27 cellular contexts compared by ENCODE assay signal in the genomic region with DNA sequence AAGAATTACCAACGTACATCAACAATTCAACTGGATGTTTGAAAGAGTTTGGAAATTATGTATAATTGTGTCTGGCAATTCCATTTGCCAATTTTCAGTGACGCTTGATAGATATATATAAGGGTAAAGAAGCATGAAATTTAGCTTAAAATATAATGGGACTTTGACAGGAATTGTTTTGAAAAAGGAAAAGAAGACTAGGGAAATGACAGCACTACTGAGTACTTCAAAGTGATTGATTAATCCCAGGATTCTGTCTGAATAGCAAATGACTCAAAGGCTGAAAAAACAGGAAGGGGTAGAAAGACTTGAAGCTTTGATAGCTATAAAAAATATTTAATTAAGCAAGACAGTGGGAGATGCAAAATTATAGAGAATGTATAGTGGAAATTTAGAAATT.
"Had no signal": no experiment of that assay in that cellular context is flagged by ENCODE, and none has a peak within 500 bp of the region (broad histone marks: within the 10 kb centered on the region; RNA-seq: fewer than 3 reads in every experiment).

No MANE protein-coding gene starts in this region.

- H3K27ac Mint-ChIP-seq: stimulated activated effector memory CD8-positive, alpha-beta T cell treated with anti-CD3 and anti-CD28 coated beads, Interleukin-12 subunit alpha, Interleukin-12 subunit beta, amount 100 ng/mL, for 72 hours; stimulated activated naive B cell treated with anti-CD40 and anti-IgM and Interleukin-4, amounts not matched to agents 10 μg/mL and 1 μg/mL and 100 μg/mL, for 72 hours; stimulated activated naive CD8-positive, alpha-beta T cell treated with anti-CD3 and anti-CD28 coated beads, Interleukin-15, amount 100 ng/mL, for 72 hours; stimulated activated naive CD8-positive, alpha-beta T cell treated with anti-CD3 and anti-CD28 coated beads, Interleukin-15, Interleukin-2, amounts not matched to agents 100 ng/mL and 50 ng/mL, for 24 hours; type B pancreatic cell had no signal

- H3K36me3 Mint-ChIP-seq: stimulated activated effector memory CD8-positive, alpha-beta T cell treated with anti-CD3 and anti-CD28 coated beads, Interleukin-12 subunit alpha, Interleukin-12 subunit beta, amount 100 ng/mL, for 72 hours; type B pancreatic cell had no signal

- H3K4me3 Mint-ChIP-seq: stimulated activated effector memory CD8-positive, alpha-beta T cell treated with anti-CD3 and anti-CD28 coated beads, Interleukin-12 subunit alpha, Interleukin-12 subunit beta, amount 100 ng/mL, for 72 hours; stimulated activated naive B cell treated with anti-CD40 and anti-IgM and Interleukin-4, amounts not matched to agents 10 μg/mL and 1 μg/mL and 100 μg/mL, for 72 hours; stimulated activated naive CD8-positive, alpha-beta T cell treated with anti-CD3 and anti-CD28 coated beads, Interleukin-15, amount 100 ng/mL, for 72 hours; stimulated activated naive CD8-positive, alpha-beta T cell treated with anti-CD3 and anti-CD28 coated beads, Interleukin-15, Interleukin-2, amounts not matched to agents 100 ng/mL and 50 ng/mL, for 24 hours; type B pancreatic cell had no signal

- H3K4me1 Mint-ChIP-seq: stimulated activated effector memory CD8-positive, alpha-beta T cell treated with anti-CD3 and anti-CD28 coated beads, Interleukin-12 subunit alpha, Interleukin-12 subunit beta, amount 100 ng/mL, for 72 hours; stimulated activated naive CD8-positive, alpha-beta T cell treated with anti-CD3 and anti-CD28 coated beads, Interleukin-15, amount 100 ng/mL, for 72 hours had no signal

- ATAC-seq: stimulated activated effector memory CD8-positive, alpha-beta T cell treated with anti-CD3 and anti-CD28 coated beads, Interleukin-12 subunit alpha, Interleukin-12 subunit beta, amount 100 ng/mL, for 72 hours; stimulated activated naive B cell treated with anti-CD40 and anti-IgM and Interleukin-4, amounts not matched to agents 10 μg/mL and 1 μg/mL and 100 μg/mL, for 72 hours; stimulated activated naive CD8-positive, alpha-beta T cell treated with anti-CD3 and anti-CD28 coated beads, Interleukin-15, amount 100 ng/mL, for 72 hours; stimulated activated naive CD8-positive, alpha-beta T cell treated with anti-CD3 and anti-CD28 coated beads, Interleukin-15, Interleukin-2, amounts not matched to agents 100 U/mL and 50 U/mL, for 24 hours; upper lobe of right lung had no signal

- H3K4me1 ChIP-seq: stomach, suprapubic skin, testis, tibial artery, tibial nerve, transverse colon, upper lobe of left lung, upper lobe of right lung, uterus, vagina had no signal

- H3K27me3 Mint-ChIP-seq: stimulated activated naive B cell treated with anti-CD40 and anti-IgM and Interleukin-4, amounts not matched to agents 10 μg/mL and 1 μg/mL and 100 μg/mL, for 72 hours; stimulated activated naive CD8-positive, alpha-beta T cell treated with anti-CD3 and anti-CD28 coated beads, Interleukin-15, amount 100 ng/mL, for 72 hours; stimulated activated naive CD8-positive, alpha-beta T cell treated with anti-CD3 and anti-CD28 coated beads, Interleukin-15, Interleukin-2, amounts not matched to agents 100 ng/mL and 50 ng/mL, for 24 hours; type B pancreatic cell had no signal

- H3K9me3 Mint-ChIP-seq: stimulated activated naive B cell treated with anti-CD40 and anti-IgM and Interleukin-4, amounts not matched to agents 10 μg/mL and 1 μg/mL and 100 μg/mL, for 72 hours; type B pancreatic cell had no signal

- H3K27ac ChIP-seq: stomach, suprapubic skin, testis, thoracic aorta, thyroid gland, tibial artery, tibial nerve, transverse colon, upper lobe of left lung, upper lobe of right lung, uterus, vagina had no signal

- H3K4me3 ChIP-seq: stomach, suprapubic skin, testis, thoracic aorta, thyroid gland, tibial artery, tibial nerve, transverse colon, upper lobe of left lung, upper lobe of right lung, uterus, vagina had no signal

- DNase-seq: stimulated activated CD4-positive, alpha-beta T cell treated with anti-CD3 and anti-CD28 coated beads, Interleukin-2, amount 100 ng/mL, for 48 hours; stimulated activated CD4-positive, alpha-beta T cell treated with anti-CD3 and anti-CD28 coated beads, Interleukin-4, amount 100 ng/mL, for 1 hour; stimulated activated CD4-positive, alpha-beta T cell treated with anti-CD3 and anti-CD28 coated beads, Interleukin-4, amount 100 ng/mL, for 24 hours; stimulated activated CD4-positive, alpha-beta T cell treated with anti-CD3 and anti-CD28 coated beads, Interleukin-4, amount 100 ng/mL, for 4 hours; stimulated activated CD8-positive, alpha-beta memory T cell treated with anti-CD3 and anti-CD28 coated beads, Interleukin-4, amount 100 ng/mL, for 48 hours; stimulated activated naive B cell treated with anti-CD40 and anti-IgM and Interleukin-4, amounts not matched to agents 10 μg/mL and 1 μg/mL and 100 μg/mL, for 72 hours; stimulated activated naive CD4-positive, alpha-beta T cell; stimulated activated naive CD4-positive, alpha-beta T cell treated with Interleukin-2 at 50 U/mL for 16 hours; stimulated activated naive CD8-positive, alpha-beta T cell treated with anti-CD3 and anti-CD28 coated beads, Interleukin-15, amount 100 ng/mL, for 72 hours; stimulated activated naive CD8-positive, alpha-beta T cell treated with anti-CD3 and anti-CD28 coated beads, Interleukin-15, Interleukin-2, amounts not matched to agents 100 U/mL and 50 U/mL, for 24 hours; stomach; substantia nigra; testis; thyroid gland; tibial artery; transverse colon; trophoblast cell; upper lobe of left lung; upper lobe of right lung; uterus had no signal

- H3K27me3 ChIP-seq: stomach, suprapubic skin, testis, thyroid gland, tibial artery, tibial nerve, transverse colon, upper lobe of left lung, upper lobe of right lung, uterus, vagina had no signal

- H3K36me3 ChIP-seq: stomach, suprapubic skin, thoracic aorta, thyroid gland, tibial artery, tibial nerve, transverse colon, upper lobe of left lung, upper lobe of right lung, uterus, vagina had no signal

- H3K9me3 ChIP-seq: suprapubic skin, testis, thoracic aorta, thyroid gland, tibial nerve, transverse colon, upper lobe of right lung, uterus, vagina had no signal
